ENCODE assay signal across 30 cellular contexts in genomic region chr7:101109368-101109767, GRCh38. TPM values are rescaled to one million over a fixed set of nuclear protein-coding genes. Genes with fewer than 3 reads are reported as not detected.
DNase-seq lines count a peak whose midpoint lies in the region; ATAC-seq, FAIRE-seq and TF ChIP-seq lines count a peak whose summit lies in the region.
"Had no signal": no experiment of that assay in that cellular context is flagged by ENCODE, and none has a peak within 500 bp of the region (broad histone marks: within the 10 kb centered on the region; RNA-seq: fewer than 3 reads in every experiment).

No MANE protein-coding gene starts in this region.

- H3K4ac ChIP-seq in mesenchymal stem cell (ENCODE audit: low read depth in 1 of 2, low read length in 2 of 2): peak overlapping the region in 1 of 2 experiments; percentile 76

- peak overlapping the region; percentile 25 to 44 for H3K18ac ChIP-seq in mesenchymal stem cell (ENCODE audit: low read depth in 1 of 2, low read length in 2 of 2)

- RAD21 ChIA-PET in GM12878 (lab: Charles Lee; ENCODE audit: unreplicated experiment): interaction anchor here (0.9 to 2.0 kb wide), 4 partner anchors 13 to 29 kb away, joined by 3 to 14 read pairs (median 6); partner anchors contain the start of gene SERPINE1

- no peak overlapping the region for H3K23ac ChIP-seq in mesenchymal stem cell (ENCODE audit: low read length in 2 of 2)

- ATAC-seq in GM12878 (no peak), GM21529 (IDR thresholded peaks at IDR 0.05; ENCODE audit: unreplicated experiment) (no peak)
- ATAC-seq: activated CD8-positive, alpha-beta T cell treated with anti-CD3 and anti-CD28 coated beads for 36 hours; CD8-positive, alpha-beta T cell; effector memory CD8-positive, alpha-beta T cell; gastroesophageal sphincter; left colon; natural killer cell treated with Interleukin-12 subunit alpha and Interleukin-12 subunit beta and Interleukin-15 and Interleukin-18, amount 100 ng/mL, for 72 hours had no signal

- TF ChIP-seq EP300 in GM12878 (IDR thresholded peaks at IDR 0.05; ENCODE audit: borderline replicate concordance in 1 of 2, control insufficient read depth in 1 of 2, low read depth in 2 of 2, low read length in 2 of 2): no peak

- TF ChIP-seq CTCF in HFFc6 (IDR thresholded peaks at IDR 0.05) (no peak), GM12878 (IDR thresholded peaks at IDR 0.05 in 2 of 3, conservative IDR thresholded peaks at IDR 0.05 in 1 of 3; ENCODE audit: control insufficient read depth in 2 of 3, extremely low read depth in 1 of 3, insufficient read depth in 1 of 3, low read depth in 3 of 3, low read length in 3 of 3) (no peak), tibial artery (IDR thresholded peaks at IDR 0.05) (no peak)

- H3K9ac ChIP-seq in GM12878 (ENCODE audit: control insufficient read depth, insufficient read depth, low read length): no peak overlapping the region; the same call in 1 of the 2 replicates
- H3K9ac ChIP-seq in mesenchymal stem cell (ENCODE audit: low read length): no peak overlapping the region

- no peak for FAIRE-seq in GM12878 (lab: Jason Lieb, UNC)
- FAIRE-seq: bronchial epithelial cell had no signal

- H2AK5ac ChIP-seq in mesenchymal stem cell (ENCODE audit: low read length, severe bottlenecking): peak overlapping the region; percentile 64

- CTCF ChIA-PET in GM12878 (lab: Yijun Ruan, JAX): interaction anchor here (0.9 to 3.4 kb wide), 5 partner anchors 14 to 32 kb away, joined by 4 to 11 read pairs (median 9); no protein-coding TSS in a partner anchor

- H2BK120ac ChIP-seq in mesenchymal stem cell (ENCODE audit: low read depth, low read length): no peak overlapping the region

- no peaks in the 10 kb centered on the region for H4K20me1 ChIP-seq in GM12878 (ENCODE audit: control insufficient read depth, insufficient read depth)

- H3K4me1 ChIP-seq in GM12878 (ENCODE audit: control insufficient read depth, insufficient read depth, low read length) (peaks cover 12% of the 10 kb centered on the region), mesenchymal stem cell (ENCODE audit: control insufficient read depth, insufficient read depth, low read depth, low read length) (peaks cover 27% of the 10 kb centered on the region), tibial artery (peaks cover 0 to 39% (median 18%) of the 10 kb centered on the region in 4 donors)
- H3K4me1 ChIP-seq: colonic mucosa had no signal

- SMC1A ChIA-PET in GM12878 (lab: Charles Lee; ENCODE audit: uncharacterized antibody, unreplicated experiment): interaction anchor here (1.1 to 1.5 kb wide), 3 partner anchors 11 to 35 kb away, joined by 4 to 8 read pairs (median 4); no protein-coding TSS in a partner anchor

- POLR2A ChIA-PET in GM12878 (lab: Charles Lee): interaction anchor here (0.8 to 3.3 kb wide), 4 partner anchors 9 to 27 kb away, joined by 4 to 24 read pairs (median 4); partner anchors contain the start of gene TRIM56

- H3K4me1 Mint-ChIP-seq in HFFc6 (ENCODE audit: low read depth): peaks cover 48% of the 10 kb centered on the region
- H3K4me1 Mint-ChIP-seq: activated naive CD4-positive, alpha-beta T cell treated with anti-CD3 and anti-CD28 coated beads, Interleukin-2, amount 50 U/mL, for 24 hours had no signal

- no peaks in the 10 kb centered on the region for H3K79me1 ChIP-seq in mesenchymal stem cell (replicated peaks; ENCODE audit: low read length, poor library complexity, severe bottlenecking)

- H3K36me3 ChIP-seq in GM12878 (ENCODE audit: control insufficient read depth in 2 of 2, insufficient read depth in 2 of 2, low read length in 1 of 2) (no peaks in the 10 kb centered on the region), mesenchymal stem cell (ENCODE audit: control insufficient read depth in 1 of 2, insufficient read depth in 2 of 2, low read depth in 1 of 2, low read length in 2 of 2) (no peaks in the 10 kb centered on the region), tibial artery (no peaks in the 10 kb centered on the region)
- H3K36me3 ChIP-seq: colonic mucosa, esophagus muscularis mucosa, gastroesophageal sphincter, ovary, spleen had no signal

- H3K4me3 ChIP-seq in GM12878 (no peak overlapping the region), mesenchymal stem cell (ENCODE audit: insufficient read depth in 1 of 2, low read depth in 1 of 2, low read length in 2 of 2) (no peak overlapping the region), tibial artery (no peak overlapping the region)
- H3K4me3 ChIP-seq: colonic mucosa, esophagus muscularis mucosa, gastroesophageal sphincter, ovary, spleen had no signal

- H2BK5ac ChIP-seq in mesenchymal stem cell (ENCODE audit: low read depth, low read length, poor library complexity, severe bottlenecking): no peak overlapping the region

- peak overlapping the region; percentile 18 for H2BK15ac ChIP-seq in mesenchymal stem cell (ENCODE audit: low read depth, poor library complexity, severe bottlenecking)

- no peak overlapping the region for H4K91ac ChIP-seq in mesenchymal stem cell (ENCODE audit: low read length)

- H3K27me3 Mint-ChIP-seq in HFFc6 (ENCODE audit: insufficient read depth): no peaks in the 10 kb centered on the region; the same call in 1 of the 2 replicates
- H3K27me3 Mint-ChIP-seq: natural killer cell treated with Interleukin-12 subunit alpha and Interleukin-12 subunit beta and Interleukin-15 and Interleukin-18, amount 100 ng/mL, for 72 hours had no signal

- H3K4me3 Mint-ChIP-seq in HFFc6: no peak overlapping the region
- H3K4me3 Mint-ChIP-seq: activated CD8-positive, alpha-beta T cell treated with anti-CD3 and anti-CD28 coated beads for 36 hours; activated naive CD4-positive, alpha-beta T cell treated with anti-CD3 and anti-CD28 coated beads, Interleukin-2, amount 50 U/mL, for 24 hours; CD8-positive, alpha-beta T cell; effector memory CD8-positive, alpha-beta T cell; H9; natural killer cell treated with Interleukin-12 subunit alpha and Interleukin-12 subunit beta and Interleukin-15 and Interleukin-18, amount 100 ng/mL, for 72 hours; T-helper 1 cell treated with Interleukin-12 subunit alpha and Interleukin-12 subunit beta and Interleukin-4 antibody, amounts not matched to agents 30 μg/mL and 1 μg/mL, for 36 hours; type B pancreatic cell had no signal

- peak overlapping the region; percentile 43; the same call in 1 of the 2 replicates for H3K27ac Mint-ChIP-seq in HFFc6
- H3K27ac Mint-ChIP-seq: activated CD8-positive, alpha-beta T cell treated with anti-CD3 and anti-CD28 coated beads for 36 hours; activated naive CD4-positive, alpha-beta T cell treated with anti-CD3 and anti-CD28 coated beads, Interleukin-2, amount 50 U/mL, for 24 hours; activated T-helper 2 cell treated with anti-CD3 and anti-CD28 coated beads, Interferon-gamma antibody, Interleukin-2, Interleukin-4, amounts not matched to agents 10 μg/mL and 5 μg/mL and 100 μg/mL, durations not matched to agents 14 hours and 24 hours and 36 hours; CD8-positive, alpha-beta T cell; effector memory CD8-positive, alpha-beta T cell; natural killer cell treated with Interleukin-12 subunit alpha and Interleukin-12 subunit beta and Interleukin-15 and Interleukin-18, amount 100 ng/mL, for 72 hours; T-helper 1 cell treated with Interleukin-12 subunit alpha and Interleukin-12 subunit beta and Interleukin-4 antibody, amounts not matched to agents 30 μg/mL and 1 μg/mL, for 36 hours; type B pancreatic cell had no signal

- H2BK12ac ChIP-seq in mesenchymal stem cell (ENCODE audit: low read length in 2 of 2): peak overlapping the region in 1 of 2 experiments; percentile 3

- H3K79me2 ChIP-seq in GM12878 (ENCODE audit: control insufficient read depth, insufficient read depth, low read length): no peaks in the 10 kb centered on the region

- H2AFZ ChIP-seq in GM12878 (ENCODE audit: control insufficient read depth, low read depth, low read length): no peak overlapping the region
- no peak overlapping the region for H2AFZ ChIP-seq in mesenchymal stem cell (ENCODE audit: low read depth, low read length)

- DNase-seq in HFFc6 (no peak), GM12878 (ENCODE audit: low read depth, low spot score) (no peak), mesenchymal stem cell (no peak), tibial artery (no peak), middle frontal gyrus (ENCODE audit: extremely low spot score, low spot score) (no peak), CD1c-positive myeloid dendritic cell (ENCODE audit: extremely low spot score) (no peak)
- DNase-seq: activated CD8-positive, alpha-beta T cell treated with anti-CD3 and anti-CD28 coated beads for 36 hours; amygdala; CD8-positive, alpha-beta T cell; colonic mucosa; effector memory CD8-positive, alpha-beta T cell; H9; hippocampal formation; left colon; NCI-H1105; NCI-H2029; NCI-H69; ovary; RPMI8226; spleen had no signal

- no peak overlapping the region for H3K27ac ChIP-seq in GM12878 (ENCODE audit: control insufficient read depth, insufficient read depth)
- H3K27ac ChIP-seq in mesenchymal stem cell (ENCODE audit: low read length, poor library complexity, severe bottlenecking): no peak overlapping the region
- H3K27ac ChIP-seq in tibial artery: peak overlapping the region; percentile 57 to 68
- H3K27ac ChIP-seq: colonic mucosa, ovary had no signal

- TF ChIP-seq RAD21 in GM12878 (IDR thresholded peaks at IDR 0.05; ENCODE audit: insufficient read depth, low read depth, low read length): no peak

- H3K36me3 Mint-ChIP-seq in HFFc6 (ENCODE audit: low read depth): no peaks in the 10 kb centered on the region
- H3K36me3 Mint-ChIP-seq: activated naive CD4-positive, alpha-beta T cell treated with anti-CD3 and anti-CD28 coated beads, Interleukin-2, amount 50 U/mL, for 24 hours; CD8-positive, alpha-beta T cell; natural killer cell treated with Interleukin-12 subunit alpha and Interleukin-12 subunit beta and Interleukin-15 and Interleukin-18, amount 100 ng/mL, for 72 hours; type B pancreatic cell had no signal

- BruUV-seq in GM12878 (replicated peaks; lab: Mats Ljungman, UMichigan): no TSS peak

- H3K4me2 ChIP-seq in GM12878 (ENCODE audit: control insufficient read depth, insufficient read depth) (no peak overlapping the region), mesenchymal stem cell (ENCODE audit: low read length, poor library complexity, severe bottlenecking) (no peak overlapping the region)

- no peak overlapping the region for H4K8ac ChIP-seq in mesenchymal stem cell (ENCODE audit: low read length)

- TF ChIP-seq POLR2A in GM12878 (IDR thresholded peaks at IDR 0.05; ENCODE audit: low read depth, low read length): no peak

- H3K9me3 Mint-ChIP-seq in HFFc6: no peaks in the 10 kb centered on the region
- H3K9me3 Mint-ChIP-seq: activated CD8-positive, alpha-beta T cell treated with anti-CD3 and anti-CD28 coated beads for 36 hours; activated naive CD4-positive, alpha-beta T cell treated with anti-CD3 and anti-CD28 coated beads, Interleukin-2, amount 50 U/mL, for 24 hours; activated T-helper 2 cell treated with anti-CD3 and anti-CD28 coated beads, Interferon-gamma antibody, Interleukin-2, Interleukin-4, amounts not matched to agents 10 μg/mL and 5 μg/mL and 100 μg/mL, durations not matched to agents 14 hours and 24 hours and 36 hours; CD8-positive, alpha-beta T cell; effector memory CD8-positive, alpha-beta T cell; H9; natural killer cell treated with Interleukin-12 subunit alpha and Interleukin-12 subunit beta and Interleukin-15 and Interleukin-18, amount 100 ng/mL, for 72 hours; T-helper 1 cell treated with Interleukin-12 subunit alpha and Interleukin-12 subunit beta and Interleukin-4 antibody, amounts not matched to agents 30 μg/mL and 1 μg/mL, for 36 hours; type B pancreatic cell had no signal

- H3K14ac ChIP-seq in mesenchymal stem cell (ENCODE audit: low read length in 2 of 2): no peak overlapping the region

- intact Hi-C loops in GM12878 (cut with micrococcal nuclease; ENCODE audit: unreplicated experiment) (no loop called here), tibial artery (cut with DNase I; ENCODE audit: low total_unique reads) (no loop called here)

- H3K9me3 ChIP-seq in GM12878 (replicated peaks; ENCODE audit: control insufficient read depth, insufficient read depth, low read length) (no peaks in the 10 kb centered on the region), mesenchymal stem cell (ENCODE audit: control insufficient read depth, low read length) (no peaks in the 10 kb centered on the region), tibial artery (no peaks in the 10 kb centered on the region)
- H3K9me3 ChIP-seq: colonic mucosa, esophagus muscularis mucosa, gastroesophageal sphincter, ovary, spleen had no signal

- in situ Hi-C loops in GM12878 (cut with MboI): no loop called here

- 68% methylated on average over 6 of the region's 6 CpGs for WGBS in GM12878 (ENCODE audit: insufficient coverage, insufficient replicate concordance, low lambda C conversion rate, missing lambda C conversion rate)
- 90% methylated on average over 6 of the region's 6 CpGs for WGBS in mesenchymal stem cell

- H3K27me3 ChIP-seq in GM12878 (replicated peaks in 1 of 2; ENCODE audit: control insufficient read depth in 2 of 2, insufficient read depth in 2 of 2, low read length in 1 of 2): no peaks in the 10 kb centered on the region
- no peaks in the 10 kb centered on the region for H3K27me3 ChIP-seq in mesenchymal stem cell (ENCODE audit: control insufficient read depth in 1 of 2, insufficient read depth in 1 of 2, low read length in 2 of 2)
- no peaks in the 10 kb centered on the region for H3K27me3 ChIP-seq in tibial artery
- H3K27me3 ChIP-seq: colonic mucosa, esophagus muscularis mucosa, gastroesophageal sphincter, ovary had no signal

RNA-seq across cellular contexts. Expression of gene SERPINE1, which starts 17.5 kb away (rescaled TPM):
- 1,000 to 10,000 TPM in 4 of 6 experiments, 100 to 1,000 TPM in 2; 906 to 2,092 (median 1,052) TPM for total RNA-seq in HFFc6 (2021; fragmentation: NEBNext Ultra II Directional; extraction: Animal tissue kit (Norgen Biotek cat#: 25700))
- total RNA-seq in GM12878 (2013; cell fraction: nucleolus; rRNA removed): 1.3 and 1.4 TPM in 2 replicates
- total RNA-seq in GM12878 (2014; rRNA removed) (0.23 and 0.33 TPM in 2 replicates), GM12878 (2014; rRNA removed; fragmentation: Illumina TruSeq; extraction: Trizol) (0.14 and 0.27 TPM in 2 replicates), GM12878 (2021) (0.46 and 0.66 TPM in 2 replicates)
- polyA plus RNA-seq in GM12878 (2011; ENCODE audit: low read depth): 0.58 TPM
- polyA plus RNA-seq in GM12878 (2011; rRNA removed) (1.5 and 2.4 TPM in 2 replicates), GM12878 (2014; fragmentation: Illumina TruSeq; extraction: Trizol) (0.25 and 0.41 TPM in 2 replicates), GM12878 (2014; fragmentation: Nextera tagmentation; extraction: Ambion mirVana) (under 1 TPM; 0.20 to 0.39 TPM), GM12878 (2014; rRNA removed) (0.52 and 0.58 TPM in 2 replicates), GM12878 (2016; fragmentation: Nextera tagmentation; extraction: Ambion mirVana) (under 1 TPM; 0.75 to 0.83 TPM)
- polyA plus RNA-seq in GM12878 (2011; cell fraction: cytosol; rRNA removed): 3.1 and 3.2 TPM in 2 replicates
- 1.2 and 1.5 TPM in 2 replicates for polyA plus RNA-seq in GM12878 (2011; cell fraction: nucleus; rRNA removed)
- 0.93 and 0.94 TPM in 2 replicates for polyA plus RNA-seq in GM12878 (2012)
- polyA minus RNA-seq in GM12878 (2011; rRNA and poly(A)+ RNA removed): 2.0 and 3.0 TPM in 2 replicates
- polyA minus RNA-seq in GM12878 (2011; cell fraction: cytosol; rRNA and poly(A)+ RNA removed): 1.0 and 1.3 TPM in 2 replicates
- polyA minus RNA-seq in GM12878 (2011; cell fraction: nucleus; rRNA and poly(A)+ RNA removed): 0.48 TPM in 2 replicates
- polyA plus RNA-seq in mesenchymal stem cell (2013, experiment 1 of 2): 599 TPM
- polyA plus RNA-seq in mesenchymal stem cell (2013, experiment 2 of 2): 599 TPM
- total RNA-seq: natural killer cell treated with Interleukin-12 subunit alpha and Interleukin-12 subunit beta and Interleukin-15 and Interleukin-18, amount 100 ng/mL, for 72 hours had no signal

RNA-seq across cellular contexts. Expression of gene TRIM56, which starts 24.1 kb away (rescaled TPM):
- 10 to 100 TPM; 17.8 to 20.6 (median 19.4) TPM for total RNA-seq in HFFc6 (2021; fragmentation: NEBNext Ultra II Directional; extraction: Animal tissue kit (Norgen Biotek cat#: 25700))
- 63.4 and 67.9 TPM in 2 replicates for total RNA-seq in GM12878 (2013; cell fraction: nucleolus; rRNA removed)
- total RNA-seq in GM12878 (2014; rRNA removed) (14.1 and 16.2 TPM in 2 replicates), GM12878 (2014; rRNA removed; fragmentation: Illumina TruSeq; extraction: Trizol) (12.3 and 12.7 TPM in 2 replicates), GM12878 (2021) (33.8 and 37.5 TPM in 2 replicates)
- polyA plus RNA-seq in GM12878 (2011; ENCODE audit: low read depth): 10.6 TPM
- polyA plus RNA-seq in GM12878 (2011; rRNA removed) (9.6 and 10.8 TPM in 2 replicates), GM12878 (2014; fragmentation: Illumina TruSeq; extraction: Trizol) (19.5 and 19.8 TPM in 2 replicates), GM12878 (2014; fragmentation: Nextera tagmentation; extraction: Ambion mirVana) (1 to 10 TPM; 3.2 to 8.3 TPM), GM12878 (2014; rRNA removed) (19.1 and 20.7 TPM in 2 replicates), GM12878 (2016; fragmentation: Nextera tagmentation; extraction: Ambion mirVana) (10 to 100 TPM; 10.3 to 10.8 TPM)
- polyA plus RNA-seq in GM12878 (2011; cell fraction: cytosol; rRNA removed): 7.9 and 8.0 TPM in 2 replicates
- 16.6 and 28.9 TPM in 2 replicates for polyA plus RNA-seq in GM12878 (2011; cell fraction: nucleus; rRNA removed)
- polyA plus RNA-seq in GM12878 (2012): 17.9 and 29.2 TPM in 2 replicates
- 23.3 and 43.7 TPM in 2 replicates for polyA minus RNA-seq in GM12878 (2011; rRNA and poly(A)+ RNA removed)
- polyA minus RNA-seq in GM12878 (2011; cell fraction: cytosol; rRNA and poly(A)+ RNA removed): 9.8 and 12.2 TPM in 2 replicates
- polyA minus RNA-seq in GM12878 (2011; cell fraction: nucleus; rRNA and poly(A)+ RNA removed): 11.4 and 24.9 TPM in 2 replicates
- 12.5 TPM for polyA plus RNA-seq in mesenchymal stem cell (2013, experiment 1 of 2)
- 11.5 TPM for polyA plus RNA-seq in mesenchymal stem cell (2013, experiment 2 of 2)

RNA-seq across cellular contexts. Expression of gene AP1S1, which starts 44.9 kb away (rescaled TPM):
- 100 to 1,000 TPM; 154 to 176 (median 166) TPM for total RNA-seq in HFFc6 (2021; fragmentation: NEBNext Ultra II Directional; extraction: Animal tissue kit (Norgen Biotek cat#: 25700))
- total RNA-seq in GM12878 (2013; cell fraction: nucleolus; rRNA removed): 10.0 and 11.2 TPM in 2 replicates
- total RNA-seq in GM12878 (2014; rRNA removed) (89.4 and 103 TPM in 2 replicates), GM12878 (2014; rRNA removed; fragmentation: Illumina TruSeq; extraction: Trizol) (48.6 and 48.9 TPM in 2 replicates), GM12878 (2021) (58.5 and 63.5 TPM in 2 replicates)
- 53.1 TPM for polyA plus RNA-seq in GM12878 (2011; ENCODE audit: low read depth)
- polyA plus RNA-seq in GM12878 (2011; rRNA removed) (103 and 121 TPM in 2 replicates), GM12878 (2014; fragmentation: Illumina TruSeq; extraction: Trizol) (59.2 and 61.3 TPM in 2 replicates), GM12878 (2014; fragmentation: Nextera tagmentation; extraction: Ambion mirVana) (1 to 10 TPM; 2.5 to 7.9 TPM), GM12878 (2014; rRNA removed) (101 and 115 TPM in 2 replicates), GM12878 (2016; fragmentation: Nextera tagmentation; extraction: Ambion mirVana) (10 to 100 TPM; 26.3 to 30.7 TPM)
- polyA plus RNA-seq in GM12878 (2011; cell fraction: cytosol; rRNA removed): 132 and 133 TPM in 2 replicates
- 70.1 and 95.2 TPM in 2 replicates for polyA plus RNA-seq in GM12878 (2011; cell fraction: nucleus; rRNA removed)
- 63.7 and 83.5 TPM in 2 replicates for polyA plus RNA-seq in GM12878 (2012)
- polyA minus RNA-seq in GM12878 (2011; rRNA and poly(A)+ RNA removed): 59.1 and 71.1 TPM in 2 replicates
- 18.3 and 22.6 TPM in 2 replicates for polyA minus RNA-seq in GM12878 (2011; cell fraction: cytosol; rRNA and poly(A)+ RNA removed)
- polyA minus RNA-seq in GM12878 (2011; cell fraction: nucleus; rRNA and poly(A)+ RNA removed): 7.1 and 7.4 TPM in 2 replicates
- 65.9 TPM for polyA plus RNA-seq in mesenchymal stem cell (2013, experiment 1 of 2)
- 64.7 TPM for polyA plus RNA-seq in mesenchymal stem cell (2013, experiment 2 of 2)

RNA-seq across cellular contexts. Expression of gene VGF, which starts 56.0 kb away (rescaled TPM):
- under 1 TPM; 0.19 to 0.78 (median 0.35) TPM for total RNA-seq in HFFc6 (2021; fragmentation: NEBNext Ultra II Directional; extraction: Animal tissue kit (Norgen Biotek cat#: 25700))
- total RNA-seq in GM12878 (2013; cell fraction: nucleolus; rRNA removed): 0.19 TPM in 1 of 2 replicates, not detected in the other
- total RNA-seq in GM12878 (2014; rRNA removed) (0.11 TPM in 1 of 2 replicates, not detected in the other), GM12878 (2014; rRNA removed; fragmentation: Illumina TruSeq; extraction: Trizol) (0.09 TPM in 1 of 2 replicates, not detected in the other), GM12878 (2021) (0.11 and 0.23 TPM in 2 replicates)
- polyA plus RNA-seq in GM12878 (2011; ENCODE audit: low read depth): not detected
- polyA plus RNA-seq in GM12878 (2011; rRNA removed) (not detected in 2 replicates), GM12878 (2014; fragmentation: Illumina TruSeq; extraction: Trizol) (not detected in 2 replicates), GM12878 (2014; fragmentation: Nextera tagmentation; extraction: Ambion mirVana) (not detected), GM12878 (2014; rRNA removed) (0.20 TPM in 1 of 2 replicates, not detected in the other), GM12878 (2016; fragmentation: Nextera tagmentation; extraction: Ambion mirVana) (under 1 TPM; 0.09 to 0.25 TPM)
- 0.03 TPM in 1 of 2 replicates, not detected in the other for polyA plus RNA-seq in GM12878 (2011; cell fraction: cytosol; rRNA removed)
- polyA plus RNA-seq in GM12878 (2011; cell fraction: nucleus; rRNA removed): 0.10 and 0.16 TPM in 2 replicates
- 0.05 and 0.08 TPM in 2 replicates for polyA plus RNA-seq in GM12878 (2012)
- polyA minus RNA-seq in GM12878 (2011; rRNA and poly(A)+ RNA removed): not detected in 2 replicates
- not detected in 2 replicates for polyA minus RNA-seq in GM12878 (2011; cell fraction: cytosol; rRNA and poly(A)+ RNA removed)
- polyA minus RNA-seq in GM12878 (2011; cell fraction: nucleus; rRNA and poly(A)+ RNA removed): not detected in 2 replicates
- 0.04 TPM for polyA plus RNA-seq in mesenchymal stem cell (2013, experiment 1 of 2)
- 0.05 TPM for polyA plus RNA-seq in mesenchymal stem cell (2013, experiment 2 of 2)
- total RNA-seq: activated CD8-positive, alpha-beta T cell treated with anti-CD3 and anti-CD28 coated beads for 36 hours; bronchial epithelial cell; CD8-positive, alpha-beta T cell; M059J had no signal

Comparison
In these comparisons a context has a peak if more than half of its experiments do, and no peak if none do; other contexts are left out.
1. H3K27ac ChIP-seq: peak in tibial artery (2 of 2); none in GM12878 (single experiment) and mesenchymal stem cell (single experiment).
2. RNA of gene SERPINE1, which starts 17.5 kb away (total RNA-seq): 906 to 2,092 TPM in HFFc6; 0.14 to 1.4 TPM in GM12878; every median in the first group is over 100 times any median in the second.